ENCODE assay signal across 14 cellular contexts in genomic region chr12:25301798-25302197, GRCh38. TPM values are rescaled to one million over a fixed set of nuclear protein-coding genes. Genes with fewer than 3 reads are reported as not detected.
A peak's percentile ranks its signal among the peaks of the same experiment; 100 is the strongest.
DNase-seq lines count a peak whose midpoint lies in the region; TF ChIP-seq lines count a peak whose summit lies in the region.
"Had no signal": no experiment of that assay in that cellular context is flagged by ENCODE, and none has a peak within 500 bp of the region (broad histone marks: within the 10 kb centered on the region; RNA-seq: fewer than 3 reads in every experiment).

No MANE protein-coding gene starts in this region.

- H3K23ac ChIP-seq in mesenchymal stem cell (ENCODE audit: low read length in 2 of 2): no peak overlapping the region

- no peaks in the 10 kb centered on the region for H3K36me3 ChIP-seq in mesenchymal stem cell (ENCODE audit: control insufficient read depth in 1 of 2, insufficient read depth in 2 of 2, low read depth in 1 of 2, low read length in 2 of 2)

- no peak overlapping the region for H3K4me2 ChIP-seq in mesenchymal stem cell (ENCODE audit: low read length, poor library complexity, severe bottlenecking)
- H3K4me2 ChIP-seq: A549 had no signal

- no peak overlapping the region for H2BK5ac ChIP-seq in mesenchymal stem cell (ENCODE audit: low read depth, low read length, poor library complexity, severe bottlenecking)

- H3K18ac ChIP-seq in mesenchymal stem cell (ENCODE audit: low read depth in 1 of 2, low read length in 2 of 2): no peak overlapping the region

- H2AFZ ChIP-seq in mesenchymal stem cell (ENCODE audit: low read depth, low read length): no peak overlapping the region
- H2AFZ ChIP-seq: GM23248 had no signal

- H3K4me3 ChIP-seq in choroid plexus epithelial cell (ENCODE audit: low read depth, low read length) (no peak overlapping the region), mesenchymal stem cell (ENCODE audit: insufficient read depth in 1 of 2, low read depth in 1 of 2, low read length in 2 of 2) (no peak overlapping the region)
- H3K4me3 ChIP-seq: A549, GM12878, GM23248 had no signal

- H3K4ac ChIP-seq in mesenchymal stem cell (ENCODE audit: low read depth in 1 of 2, low read length in 2 of 2): no peak overlapping the region

- no peak overlapping the region for H2BK12ac ChIP-seq in mesenchymal stem cell (ENCODE audit: low read length in 2 of 2)

- H3K27me3 ChIP-seq in mesenchymal stem cell (ENCODE audit: control insufficient read depth in 1 of 2, insufficient read depth in 1 of 2, low read length in 2 of 2): peaks cover 0 to 6% of the 10 kb centered on the region in 2 experiments

- H3K9ac ChIP-seq in mesenchymal stem cell (ENCODE audit: low read length): no peak overlapping the region
- H3K9ac ChIP-seq: GM23248 had no signal

- H4K91ac ChIP-seq in mesenchymal stem cell (ENCODE audit: low read length): no peak overlapping the region

- TF ChIP-seq CTCF in choroid plexus epithelial cell (conservative IDR thresholded peaks at IDR 0.05; ENCODE audit: low read depth, low read length): no peak

- no peaks in the 10 kb centered on the region for H3K79me1 ChIP-seq in mesenchymal stem cell (replicated peaks; ENCODE audit: low read length, poor library complexity, severe bottlenecking)

- 76% methylated on average over 3 of the region's 3 CpGs for WGBS in mesenchymal stem cell

- no peak overlapping the region for H2BK15ac ChIP-seq in mesenchymal stem cell (ENCODE audit: low read depth, poor library complexity, severe bottlenecking)

- H3K4me1 ChIP-seq in mesenchymal stem cell (ENCODE audit: control insufficient read depth, insufficient read depth, low read depth, low read length): no peaks in the 10 kb centered on the region
- H3K4me1 ChIP-seq: A549 had no signal

- no peak overlapping the region for H3K14ac ChIP-seq in mesenchymal stem cell (ENCODE audit: low read length in 2 of 2)

- no peak overlapping the region for H2AK5ac ChIP-seq in mesenchymal stem cell (ENCODE audit: low read length, severe bottlenecking)

- no peak overlapping the region for H2BK120ac ChIP-seq in mesenchymal stem cell (ENCODE audit: low read depth, low read length)

- no peak overlapping the region for H4K8ac ChIP-seq in mesenchymal stem cell (ENCODE audit: low read length)

- no peak overlapping the region for H3K27ac ChIP-seq in mesenchymal stem cell (ENCODE audit: low read length, poor library complexity, severe bottlenecking)
- H3K27ac ChIP-seq: A549, GM23248 had no signal

- no peaks in the 10 kb centered on the region for H3K9me3 ChIP-seq in mesenchymal stem cell (ENCODE audit: control insufficient read depth, low read length)
- H3K9me3 ChIP-seq: A549 had no signal

- DNase-seq in EL (peak; percentile 19), NCI-H226 (peak; percentile 4), choroid plexus epithelial cell (ENCODE audit: low read depth) (peak; percentile 58), mesenchymal stem cell (peak; percentile 9), DMS53 treated with DMSO at 0.1 percent for 48 hours (lab: John Stamatoyannopoulos, UW; ENCODE audit: unreplicated experiment) (no peak), NCI-H446 treated with DMSO at 0.1 percent for 48 hours (lab: John Stamatoyannopoulos, UW) (no peak)
- DNase-seq in activated CD8-positive, alpha-beta memory T cell treated with anti-CD3 and anti-CD28 coated beads for 24 hours: no peak
- DNase-seq: CD8-positive, alpha-beta T cell; COR-L47; DMS153; DND-41; GM23248 had no signal

RNA-seq across cellular contexts. Expression of gene KRAS, which starts 51.1 kb away (rescaled TPM):
- polyA plus RNA-seq in mesenchymal stem cell (2013, experiment 1 of 2): 26.5 TPM
- polyA plus RNA-seq in mesenchymal stem cell (2013, experiment 2 of 2): 26.4 TPM

Comparison
In these comparisons a context has a peak if more than half of its experiments do, and no peak if none do; other contexts are left out.
1. DNase-seq: peak in EL (single experiment), NCI-H226 (single experiment), choroid plexus epithelial cell (single experiment) and mesenchymal stem cell (single experiment); none in DMS53 treated with DMSO at 0.1 percent for 48 hours (single experiment), activated CD8-positive, alpha-beta memory T cell treated with anti-CD3 and anti-CD28 coated beads for 24 hours (single experiment) and NCI-H446 treated with DMSO at 0.1 percent for 48 hours (single experiment).